10 cellular contexts compared by ENCODE assay signal in the genomic region with DNA sequence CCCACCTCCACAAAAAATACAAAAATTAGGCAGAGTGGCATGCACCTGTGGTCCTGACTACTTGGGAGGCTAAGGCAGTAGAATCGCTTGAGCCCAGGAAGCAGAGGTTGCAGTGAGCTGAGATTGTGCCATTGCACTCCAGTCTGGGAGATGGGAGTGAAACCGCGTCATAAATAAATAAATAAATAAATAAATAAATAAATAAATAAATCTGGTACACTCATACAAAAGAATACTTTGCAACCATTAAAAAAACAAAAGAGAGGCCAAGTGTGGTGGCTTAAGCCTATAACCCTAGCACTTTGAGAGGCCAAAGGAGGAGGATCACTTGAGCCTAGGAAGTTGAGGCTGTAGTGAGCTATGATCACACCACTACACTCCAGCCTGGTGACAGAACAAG. TPM values are rescaled to one million over a fixed set of nuclear protein-coding genes. Genes with fewer than 3 reads are reported as not detected.
"Had no signal": no experiment of that assay in that cellular context is flagged by ENCODE, and none has a peak within 500 bp of the region (broad histone marks: within the 10 kb centered on the region; RNA-seq: fewer than 3 reads in every experiment).

No MANE protein-coding gene starts in this region.

- ATAC-seq: HepG2, K562 had no signal

- H3K4me3 Mint-ChIP-seq: IgD-negative memory B cell had no signal

- H3K36me3 Mint-ChIP-seq: IgD-negative memory B cell had no signal

- H3K4me1 Mint-ChIP-seq: IgD-negative memory B cell had no signal

- H3K4me3 ChIP-seq: K562 had no signal

- FAIRE-seq: HepG2, HTR-8/SVneo, K562 had no signal

- DNase-seq: IMR-90, KBM-7, KG1 had no signal

- H3K4me2 ChIP-seq: KMS-11 had no signal

- H3K27ac Mint-ChIP-seq: IgD-negative memory B cell had no signal

- H3K27ac ChIP-seq: HL-60, KMS-11 had no signal

RNA-seq across cellular contexts. Expression of a gene that starts 28.0 kb away (rescaled TPM):
- total RNA-seq: HepG2 had no signal
- polyA plus RNA-seq: HepG2 had no signal

RNA-seq across cellular contexts. Expression of a gene that starts 32.4 kb away (rescaled TPM):
- total RNA-seq: HepG2, HT1080, IMR-90, K562 had no signal
- polyA plus RNA-seq: IgD-negative memory B cell, IMR-90, K562 had no signal

RNA-seq across cellular contexts. Expression of a gene that starts 32.5 kb away (rescaled TPM):
- total RNA-seq: K562 had no signal
- polyA plus RNA-seq: K562 had no signal

RNA-seq across cellular contexts. Expression of a gene that starts 43.9 kb away (rescaled TPM):
- total RNA-seq: HT1080, K562 had no signal
- polyA plus RNA-seq: IgD-negative memory B cell, K562 had no signal

RNA-seq across cellular contexts. Expression of a gene that starts 53.1 kb away (rescaled TPM):
- total RNA-seq: HepG2, HT1080 had no signal
- polyA plus RNA-seq: HepG2, IgD-negative memory B cell had no signal
